11 cellular contexts compared by ENCODE assay signal in genomic region chr4:1244978-1245471, GRCh38. TPM values are rescaled to one million over a fixed set of nuclear protein-coding genes. Genes with fewer than 3 reads are reported as not detected.
DNase-seq lines count a peak whose midpoint lies in the region; ATAC-seq and TF ChIP-seq lines count a peak whose summit lies in the region.
"Had no signal": no experiment of that assay in that cellular context is flagged by ENCODE, and none has a peak within 500 bp of the region (broad histone marks: within the 10 kb centered on the region; RNA-seq: fewer than 3 reads in every experiment).

No MANE protein-coding gene starts in this region.

- ATAC-seq in activated naive CD4-positive, alpha-beta T cell treated with anti-CD3 and anti-CD28 coated beads, Interleukin-2, amount 50 U/mL, for 72 hours = no peak
- no peak for ATAC-seq in left lobe of liver
- ATAC-seq in stimulated activated naive CD8-positive, alpha-beta T cell treated with anti-CD3 and anti-CD28 coated beads, Interleukin-15, amount 100 ng/mL, for 72 hours = no peak

- no peaks in the 10 kb centered on the region for H3K36me3 ChIP-seq in colonic mucosa

- H3K4me3 Mint-ChIP-seq in stimulated activated naive CD8-positive, alpha-beta T cell treated with anti-CD3 and anti-CD28 coated beads, Interleukin-15, amount 100 ng/mL, for 72 hours = peak overlapping the region; percentile 44 to 74

- no peak overlapping the region for H3K4me3 ChIP-seq in colonic mucosa

- H3K9ac ChIP-seq in colonic mucosa (ENCODE audit: low read depth in 2 of 2, low read length in 2 of 2) = no peak overlapping the region

- no peak overlapping the region for H3K27ac ChIP-seq in colonic mucosa
- H3K27ac ChIP-seq: vagina had no signal

- H3K27ac Mint-ChIP-seq in activated naive CD4-positive, alpha-beta T cell treated with anti-CD3 and anti-CD28 coated beads, Interleukin-2, amount 50 U/mL, for 72 hours = peak overlapping the region; percentile 44 to 81
- peak overlapping the region; percentile 83 to 92 for H3K27ac Mint-ChIP-seq in stimulated activated naive CD8-positive, alpha-beta T cell treated with anti-CD3 and anti-CD28 coated beads, Interleukin-15, amount 100 ng/mL, for 72 hours

- H3K4me1 ChIP-seq in colonic mucosa = peaks cover 33% of the 10 kb centered on the region

- no peaks in the 10 kb centered on the region for H3K9me3 Mint-ChIP-seq in activated naive CD4-positive, alpha-beta T cell treated with anti-CD3 and anti-CD28 coated beads, Interleukin-2, amount 50 U/mL, for 72 hours
- H3K9me3 Mint-ChIP-seq in stimulated activated naive CD8-positive, alpha-beta T cell treated with anti-CD3 and anti-CD28 coated beads, Interleukin-15, amount 100 ng/mL, for 72 hours = no peaks in the 10 kb centered on the region

- TF ChIP-seq CTCF in colonic mucosa (IDR thresholded peaks at IDR 0.05) = no peak

- H3K27me3 Mint-ChIP-seq in stimulated activated naive CD8-positive, alpha-beta T cell treated with anti-CD3 and anti-CD28 coated beads, Interleukin-15, amount 100 ng/mL, for 72 hours = no peaks in the 10 kb centered on the region

- intact Hi-C loops in colonic mucosa (cut with DNase I) = loop anchor here (5.0 kb wide), 2 partner anchors 38 to 78 kb away; no protein-coding TSS in a partner anchor

- H3K27me3 ChIP-seq in colonic mucosa = no peaks in the 10 kb centered on the region
- H3K27me3 ChIP-seq: vagina had no signal

- peak; percentile 56 for DNase-seq in activated effector memory CD4-positive, alpha-beta T cell treated with anti-CD3 and anti-CD28 coated beads, Interleukin-2, amount 50 U/mL, for 16 hours
- no peak for DNase-seq in activated effector memory CD4-positive, alpha-beta T cell treated with Interleukin-2 at 50 U/mL for 16 hours
- no peak for DNase-seq in activated naive CD4-positive, alpha-beta T cell treated with anti-CD3 and anti-CD28 coated beads, Interleukin-2, amount 50 U/mL, for 72 hours (ENCODE audit: low spot score in 2 of 2)
- DNase-seq in left lobe of liver (ENCODE audit: low spot score) (peak; percentile 44), NOMO-1 treated with dmso at 0.1 percent for 144 hours (lab: John Stamatoyannopoulos, UW; ENCODE audit: unreplicated experiment) (no peak), superior temporal gyrus (ENCODE audit: extremely low spot score) (no peak), colonic mucosa (no peak)
- DNase-seq in stimulated activated naive CD8-positive, alpha-beta T cell treated with anti-CD3 and anti-CD28 coated beads, Interleukin-15, amount 100 ng/mL, for 72 hours = no peak
- DNase-seq: KG1, NCI-H226 had no signal

- H3K36me3 Mint-ChIP-seq in activated naive CD4-positive, alpha-beta T cell treated with anti-CD3 and anti-CD28 coated beads, Interleukin-2, amount 50 U/mL, for 72 hours = peaks cover 5 to 11% of the 10 kb centered on the region in 2 donors

- no peaks in the 10 kb centered on the region for H3K9me3 ChIP-seq in colonic mucosa
- H3K9me3 ChIP-seq: vagina had no signal

- H3K4me1 Mint-ChIP-seq in stimulated activated naive CD8-positive, alpha-beta T cell treated with anti-CD3 and anti-CD28 coated beads, Interleukin-15, amount 100 ng/mL, for 72 hours = peaks cover 61% of the 10 kb centered on the region

RNA-seq across cellular contexts. Expression of gene CTBP1, which starts 3.9 kb away (rescaled TPM):
- total RNA-seq in activated naive CD4-positive, alpha-beta T cell treated with anti-CD3 and anti-CD28 coated beads, Interleukin-2, amount 50 U/mL, for 72 hours = 100 to 1,000 TPM in 1 of 2 donors, 10 to 100 TPM in 1; 74.7 to 177 TPM
- total RNA-seq in left lobe of liver (97.0 TPM), colonic mucosa (100 to 1,000 TPM; 137 to 200 TPM)

RNA-seq across cellular contexts. Expression of gene MAEA, which starts 44.7 kb away (rescaled TPM):
- total RNA-seq in activated naive CD4-positive, alpha-beta T cell treated with anti-CD3 and anti-CD28 coated beads, Interleukin-2, amount 50 U/mL, for 72 hours = 10 to 100 TPM; 42.8 to 50.1 TPM
- total RNA-seq in left lobe of liver (33.3 TPM), colonic mucosa (100 to 1,000 TPM in 1 of 2 donors, 10 to 100 TPM in 1; 65.8 to 124 TPM)

Comparison
In these comparisons a context has a peak if more than half of its experiments do, and no peak if none do; other contexts are left out.
1. DNase-seq: peak in activated effector memory CD4-positive, alpha-beta T cell treated with anti-CD3 and anti-CD28 coated beads, Interleukin-2, amount 50 U/mL, for 16 hours (single experiment) and left lobe of liver (single experiment); none in activated effector memory CD4-positive, alpha-beta T cell treated with Interleukin-2 at 50 U/mL for 16 hours (single experiment), activated naive CD4-positive, alpha-beta T cell treated with anti-CD3 and anti-CD28 coated beads, Interleukin-2, amount 50 U/mL, for 72 hours (0 of 2), stimulated activated naive CD8-positive, alpha-beta T cell treated with anti-CD3 and anti-CD28 coated beads, Interleukin-15, amount 100 ng/mL, for 72 hours (0 of 2), NOMO-1 treated with dmso at 0.1 percent for 144 hours (single experiment), superior temporal gyrus (single experiment) and colonic mucosa (single experiment).